ENCODE assay signal across 10 cellular contexts in the genomic region with DNA sequence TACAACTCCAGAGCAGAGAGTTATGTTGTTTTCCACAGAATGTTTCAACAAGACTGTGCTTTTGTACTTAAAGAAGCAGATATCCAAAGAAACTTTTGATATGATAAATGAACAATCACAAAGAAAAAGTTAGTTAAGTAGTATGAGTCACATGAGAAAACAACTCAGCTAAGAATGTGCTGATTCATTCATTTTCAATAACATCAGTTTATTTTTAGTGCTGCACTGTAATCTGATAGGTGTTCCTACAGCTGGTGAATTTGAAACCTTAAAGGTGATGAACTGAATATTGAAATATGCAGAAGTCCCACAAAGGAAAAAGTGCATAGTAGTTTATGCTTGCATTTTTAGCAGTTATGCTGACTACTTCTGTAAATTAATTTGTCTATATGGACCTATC.
DNase-seq lines count a peak whose midpoint lies in the region; ATAC-seq and TF ChIP-seq lines count a peak whose summit lies in the region.
"Had no signal": no experiment of that assay in that cellular context is flagged by ENCODE, and none has a peak within 500 bp of the region (broad histone marks: within the 10 kb centered on the region; RNA-seq: fewer than 3 reads in every experiment).

No MANE protein-coding gene starts in this region.

- H3K27ac ChIP-seq in KMS-11 (peak overlapping the region; percentile 68), osteoblast (ENCODE audit: low read depth, low read length) (peak overlapping the region; percentile 6)
- H3K27ac ChIP-seq: colonic mucosa, skin epidermis had no signal

- no peak for ATAC-seq in activated CD8-positive, alpha-beta memory T cell treated with anti-CD3 and anti-CD28 coated beads, Interleukin-2, amount 10 ng/mL, durations not matched to agents 7 days and 5 days
- no peak for ATAC-seq in GM18517 (IDR thresholded peaks at IDR 0.05; ENCODE audit: unreplicated experiment)

- H3K27ac Mint-ChIP-seq in activated CD8-positive, alpha-beta memory T cell treated with anti-CD3 and anti-CD28 coated beads, Interleukin-2, amount 10 ng/mL, durations not matched to agents 7 days and 5 days, result no peak overlapping the region

- no peaks in the 10 kb centered on the region for H3K36me3 Mint-ChIP-seq in activated CD8-positive, alpha-beta memory T cell treated with anti-CD3 and anti-CD28 coated beads, Interleukin-2, amount 10 ng/mL, durations not matched to agents 7 days and 5 days

- H4K20me1 ChIP-seq in KMS-11 (ENCODE audit: insufficient read depth) (no peaks in the 10 kb centered on the region), osteoblast (ENCODE audit: insufficient read depth, low read length) (no peaks in the 10 kb centered on the region)

- no peaks in the 10 kb centered on the region for H3K27me3 ChIP-seq in KMS-11 (ENCODE audit: insufficient read depth, low read depth)
- no peaks in the 10 kb centered on the region for H3K27me3 ChIP-seq in osteoblast (ENCODE audit: insufficient read depth, low read length)
- H3K27me3 ChIP-seq: colonic mucosa had no signal

- no peaks in the 10 kb centered on the region for H3K79me2 ChIP-seq in KMS-11 (ENCODE audit: insufficient read depth, low read depth)
- H3K79me2 ChIP-seq in osteoblast (ENCODE audit: insufficient read depth, low read length), result no peaks in the 10 kb centered on the region

- H3K4me1 ChIP-seq in KMS-11 (ENCODE audit: low read depth, poor library complexity, severe bottlenecking), result peaks cover 41% of the 10 kb centered on the region
- H3K4me1 ChIP-seq in osteoblast (ENCODE audit: insufficient read depth, low read length), result peaks cover 15% of the 10 kb centered on the region
- H3K4me1 ChIP-seq: colonic mucosa had no signal

- DNase-seq in EL, result peak; percentile 55
- peak; percentile 92 for DNase-seq in choroid plexus epithelial cell (ENCODE audit: low read depth)
- peak; percentile 90 for DNase-seq in osteoblast (ENCODE audit: insufficient read length, low spot score, missing footprints)
- no peak for DNase-seq in activated T-cell treated with anti-CD3 and anti-CD28 coated beads for 4 hours
- DNase-seq in activated CD8-positive, alpha-beta memory T cell treated with anti-CD3 and anti-CD28 coated beads, Interleukin-2, amount 10 ng/mL, durations not matched to agents 7 days and 5 days, result no peak
- no peak for DNase-seq in NCI-H1436 (lab: John Stamatoyannopoulos, UW)
- DNase-seq: colonic mucosa had no signal

- H3K9me3 ChIP-seq in osteoblast (ENCODE audit: low read depth, low read length), result no peaks in the 10 kb centered on the region
- H3K9me3 ChIP-seq: colonic mucosa had no signal

- H2AFZ ChIP-seq in KMS-11 (ENCODE audit: low read depth) (peak overlapping the region; percentile 47), osteoblast (ENCODE audit: low read length) (no peak overlapping the region)

- no peak for TF ChIP-seq CTCF in KMS-11 (conservative IDR thresholded peaks at IDR 0.05; ENCODE audit: low read depth, low read length)
- no peak for TF ChIP-seq CTCF in choroid plexus epithelial cell (conservative IDR thresholded peaks at IDR 0.05; ENCODE audit: low read depth, low read length)
- no peak for TF ChIP-seq CTCF in osteoblast (IDR thresholded peaks at IDR 0.05; ENCODE audit: extremely low read depth, low read depth, low read length)

- H3K4me3 Mint-ChIP-seq in activated CD8-positive, alpha-beta memory T cell treated with anti-CD3 and anti-CD28 coated beads, Interleukin-2, amount 10 ng/mL, durations not matched to agents 7 days and 5 days, result no peak overlapping the region

- CTCF ChIA-PET in activated CD8-positive, alpha-beta memory T cell treated with anti-CD3 and anti-CD28 coated beads, Interleukin-2, amount 10 ng/mL, durations not matched to agents 7 days and 5 days (lab: Charles Lee), result no interaction called here

- H3K9ac ChIP-seq in KMS-11, result peak overlapping the region; percentile 13; the same call in 1 of the 2 replicates

- H3K36me3 ChIP-seq in KMS-11 (ENCODE audit: insufficient read depth) (no peaks in the 10 kb centered on the region), osteoblast (ENCODE audit: insufficient read depth, low read length) (no peaks in the 10 kb centered on the region)
- H3K36me3 ChIP-seq: colonic mucosa had no signal

- H3K4me1 Mint-ChIP-seq in activated CD8-positive, alpha-beta memory T cell treated with anti-CD3 and anti-CD28 coated beads, Interleukin-2, amount 10 ng/mL, durations not matched to agents 7 days and 5 days, result no peaks in the 10 kb centered on the region

- no peaks in the 10 kb centered on the region for H3K27me3 Mint-ChIP-seq in activated CD8-positive, alpha-beta memory T cell treated with anti-CD3 and anti-CD28 coated beads, Interleukin-2, amount 10 ng/mL, durations not matched to agents 7 days and 5 days

- H3K4me3 ChIP-seq in KMS-11 (IDR thresholded peaks at IDR 0.05; ENCODE audit: insufficient read depth, low read depth, low read length), result no peak overlapping the region
- H3K4me3 ChIP-seq in choroid plexus epithelial cell (ENCODE audit: low read depth, low read length), result no peak overlapping the region
- H3K4me3 ChIP-seq in osteoblast (ENCODE audit: insufficient read depth, low read length), result no peak overlapping the region
- H3K4me3 ChIP-seq: colonic mucosa, skin epidermis had no signal

- H3K4me2 ChIP-seq in KMS-11 (peak overlapping the region; percentile 87), osteoblast (ENCODE audit: insufficient read depth, low read length) (peak overlapping the region; percentile 25)

- no peaks in the 10 kb centered on the region for H3K9me3 Mint-ChIP-seq in activated CD8-positive, alpha-beta memory T cell treated with anti-CD3 and anti-CD28 coated beads, Interleukin-2, amount 10 ng/mL, durations not matched to agents 7 days and 5 days (ENCODE audit: low read depth)

Comparison
In these comparisons a context has a peak if more than half of its experiments do, and no peak if none do; other contexts are left out.
1. DNase-seq: peak in EL (single experiment), choroid plexus epithelial cell (single experiment) and osteoblast (single experiment); none in activated T-cell treated with anti-CD3 and anti-CD28 coated beads for 4 hours (single experiment), activated CD8-positive, alpha-beta memory T cell treated with anti-CD3 and anti-CD28 coated beads, Interleukin-2, amount 10 ng/mL, durations not matched to agents 7 days and 5 days (single experiment) and NCI-H1436 (single experiment).